Comparison of ENCODE assay signal across 16 cellular contexts in the genomic region with DNA sequence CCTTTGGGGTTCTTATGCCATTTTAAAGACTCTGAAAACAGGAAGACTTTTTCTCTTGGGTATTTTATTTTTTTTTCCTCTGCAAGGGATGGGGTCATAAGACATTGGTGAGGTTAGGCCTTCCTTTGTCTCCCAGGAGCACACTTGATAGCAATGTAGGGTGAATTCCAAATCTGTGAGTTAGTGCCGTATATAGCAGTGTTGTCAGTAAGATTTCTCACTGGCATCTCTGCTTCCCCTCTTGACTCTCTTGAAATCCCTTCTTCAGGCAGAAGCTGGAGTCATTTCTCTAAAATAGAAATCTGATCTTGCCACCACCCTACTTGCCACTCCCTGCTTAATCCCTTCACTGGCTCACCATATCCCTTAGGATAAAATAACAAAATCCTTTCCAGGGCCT.
A peak's percentile ranks its signal among the peaks of the same experiment; 100 is the strongest.
DNase-seq lines count a peak whose midpoint lies in the region; TF ChIP-seq lines count a peak whose summit lies in the region.
"Had no signal": no experiment of that assay in that cellular context is flagged by ENCODE, and none has a peak within 500 bp of the region (broad histone marks: within the 10 kb centered on the region; RNA-seq: fewer than 3 reads in every experiment).

No MANE protein-coding gene starts in this region.

- no peaks in the 10 kb centered on the region for H3K36me3 Mint-ChIP-seq in chondrocyte (ENCODE audit: low read depth)
- peaks cover 7% of the 10 kb centered on the region for H3K36me3 Mint-ChIP-seq in nephron (ENCODE audit: low read depth)

- DNase-seq in GM04503 (ENCODE audit: low read depth) (peak; percentile 7), chondrocyte (ENCODE audit: low spot score) (no peak), neuronal stem cell (ENCODE audit: low spot score) (no peak), KG1 (lab: John Stamatoyannopoulos, UW) (no peak), RPMI8226 (no peak)
- DNase-seq: Calu3; CD8-positive, alpha-beta T cell; DMS53; NCI-H1417; NCI-H187; NCI-H526; PC-9 had no signal

- no peak overlapping the region for H3K9ac ChIP-seq in skeletal muscle tissue (ENCODE audit: low read depth in 1 of 3, low read length in 3 of 3)
- H3K9ac ChIP-seq in neuronal stem cell (ENCODE audit: low read depth, low read length, poor library complexity), result no peak overlapping the region
- H3K9ac ChIP-seq: BLaER1, KMS-11 had no signal

- H3K4me1 Mint-ChIP-seq in chondrocyte (ENCODE audit: low read depth) (peaks cover 31% of the 10 kb centered on the region), nephron (peaks cover 34% of the 10 kb centered on the region)

- H3K27ac ChIP-seq in skeletal muscle tissue (ENCODE audit: low read depth, low read length), result peak overlapping the region; percentile 44
- H3K27ac ChIP-seq in neuronal stem cell (replicated peaks; ENCODE audit: low read length), result no peak overlapping the region
- H3K27ac ChIP-seq: BLaER1, KMS-11, PC-9 had no signal

- H3K4me1 ChIP-seq in skeletal muscle tissue (ENCODE audit: control insufficient read depth in 3 of 3, insufficient read depth in 3 of 3, low read length in 3 of 3) (peaks cover 3 to 25% (median 18%) of the 10 kb centered on the region in 3 donors), neuronal stem cell (ENCODE audit: control insufficient read depth in 2 of 2, insufficient read depth in 1 of 2, low read depth in 1 of 2, low read length in 2 of 2) (peaks cover 6 to 9% of the 10 kb centered on the region in 2 donors)

- no CpG with 5 or more reads among the region's 1 CpG for WGBS in neuronal stem cell (ENCODE audit: extremely low coverage in 2 of 2, insufficient read length in 2 of 2, insufficient replicate concordance in 1 of 2), 2 donors

- H2BK120ac ChIP-seq in neuronal stem cell (ENCODE audit: low read depth, low read length), result no peak overlapping the region

- H2BK12ac ChIP-seq in neuronal stem cell (ENCODE audit: low read length), result no peak overlapping the region

- no peak overlapping the region for H4K8ac ChIP-seq in neuronal stem cell (ENCODE audit: low read depth, low read length)

- H3K27ac Mint-ChIP-seq in chondrocyte (ENCODE audit: unreplicated experiment), result peak overlapping the region; percentile 93
- H3K27ac Mint-ChIP-seq in nephron, result peak overlapping the region; percentile 68 to 94 (median 90)
- H3K27ac Mint-ChIP-seq: CD8-positive, alpha-beta T cell had no signal

- H3K27me3 Mint-ChIP-seq in chondrocyte (ENCODE audit: low read depth) (no peaks in the 10 kb centered on the region), nephron (ENCODE audit: low read depth) (peaks cover 10% of the 10 kb centered on the region)

- H2AFZ ChIP-seq in neuronal stem cell (ENCODE audit: low read length), result no peak overlapping the region
- H2AFZ ChIP-seq: PC-9 had no signal

- no peak overlapping the region for H2AK5ac ChIP-seq in neuronal stem cell (ENCODE audit: low read depth, low read length)

- H4K91ac ChIP-seq in neuronal stem cell (ENCODE audit: low read depth, low read length, poor library complexity), result no peak overlapping the region

- H3K18ac ChIP-seq in neuronal stem cell (ENCODE audit: low read length), result no peak overlapping the region

- H3K4me3 Mint-ChIP-seq in chondrocyte (ENCODE audit: unreplicated experiment) (peak overlapping the region; percentile 47), nephron (no peak overlapping the region)
- H3K4me3 Mint-ChIP-seq: CD8-positive, alpha-beta T cell had no signal

- H3K9me3 Mint-ChIP-seq in chondrocyte (ENCODE audit: low read depth) (peaks cover 3% of the 10 kb centered on the region), nephron (peaks cover 8% of the 10 kb centered on the region)

- H3K14ac ChIP-seq in neuronal stem cell (ENCODE audit: low read length), result no peak overlapping the region

- no peaks in the 10 kb centered on the region for H3K36me3 ChIP-seq in skeletal muscle tissue (ENCODE audit: control insufficient read depth in 3 of 3, insufficient read depth in 3 of 3, low read length in 3 of 3)
- no peaks in the 10 kb centered on the region for H3K36me3 ChIP-seq in neuronal stem cell (replicated peaks in 1 of 2; ENCODE audit: control insufficient read depth in 2 of 2, insufficient read depth in 2 of 2, low read length in 2 of 2)
- H3K36me3 ChIP-seq: BLaER1 had no signal

- H3K4me3 ChIP-seq in skeletal muscle tissue (ENCODE audit: low read length in 3 of 3) (no peak overlapping the region), neuronal stem cell (ENCODE audit: low read length in 2 of 2) (no peak overlapping the region)
- H3K4me3 ChIP-seq: BLaER1, PC-9 had no signal

- H3K23ac ChIP-seq in neuronal stem cell (ENCODE audit: low read depth, low read length, poor library complexity), result no peak overlapping the region

- H3K4ac ChIP-seq in neuronal stem cell (ENCODE audit: low read length), result no peak overlapping the region

- no peak overlapping the region for H2BK15ac ChIP-seq in neuronal stem cell (ENCODE audit: low read length)

- no peaks in the 10 kb centered on the region for H3K9me3 ChIP-seq in skeletal muscle tissue (ENCODE audit: control insufficient read depth in 3 of 3, low read length in 3 of 3)
- peaks cover 9 to 21% of the 10 kb centered on the region in 2 donors for H3K9me3 ChIP-seq in neuronal stem cell (replicated peaks in 1 of 2; ENCODE audit: control insufficient read depth in 2 of 2, insufficient read depth in 1 of 2, low read depth in 1 of 2, low read length in 2 of 2)

- no peaks in the 10 kb centered on the region for H3K79me1 ChIP-seq in neuronal stem cell (ENCODE audit: low read depth, low read length)

- H3K27me3 ChIP-seq in skeletal muscle tissue (ENCODE audit: control insufficient read depth in 3 of 3, insufficient read depth in 3 of 3, low read length in 3 of 3) (no peaks in the 10 kb centered on the region), neuronal stem cell (ENCODE audit: control insufficient read depth in 3 of 3, insufficient read depth in 3 of 3, low read depth in 1 of 3, low read length in 3 of 3) (no peaks in the 10 kb centered on the region)
- H3K27me3 ChIP-seq: BLaER1 had no signal

- H3K4me2 ChIP-seq in neuronal stem cell (ENCODE audit: insufficient read depth, low read length, poor library complexity, severe bottlenecking), result no peak overlapping the region
- H3K4me2 ChIP-seq: BLaER1, KMS-11, PC-9 had no signal

- TF ChIP-seq CTCF in chondrocyte (IDR thresholded peaks at IDR 0.05) (no peak), nephron (IDR thresholded peaks at IDR 0.05; ENCODE audit: unreplicated experiment in 3 of 3) (no peak)

- H2BK5ac ChIP-seq in neuronal stem cell (ENCODE audit: low read length), result no peak overlapping the region
